1 cellular context compared by ENCODE assay signal in the genomic region with DNA sequence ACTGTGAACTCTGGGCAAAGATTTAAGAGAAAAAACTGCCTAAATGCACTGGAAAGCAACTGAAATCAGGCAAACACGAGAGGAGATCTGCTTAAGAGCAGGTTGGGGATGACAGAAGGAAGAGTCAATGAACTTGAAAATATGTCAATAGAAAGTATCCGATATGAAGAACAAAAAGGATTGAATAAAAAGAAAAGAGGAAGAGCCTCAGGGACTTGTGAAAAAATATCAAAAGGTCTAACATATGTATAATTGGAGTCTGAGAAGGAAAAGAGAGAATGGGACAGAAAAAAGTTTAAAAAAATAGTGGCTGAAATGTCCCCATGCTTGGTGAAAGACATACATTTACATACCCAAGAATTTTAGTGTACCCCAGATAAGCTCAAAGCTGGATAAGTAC.
TF ChIP-seq lines count a peak whose summit lies in the region.

No MANE protein-coding gene starts in this region.

TF ChIP-seq in HCT116, 20 proteins besides CTCF, POLR2A, EP300 and RAD21 (continued from another document):
- TF ChIP-seq, protein P1, sequence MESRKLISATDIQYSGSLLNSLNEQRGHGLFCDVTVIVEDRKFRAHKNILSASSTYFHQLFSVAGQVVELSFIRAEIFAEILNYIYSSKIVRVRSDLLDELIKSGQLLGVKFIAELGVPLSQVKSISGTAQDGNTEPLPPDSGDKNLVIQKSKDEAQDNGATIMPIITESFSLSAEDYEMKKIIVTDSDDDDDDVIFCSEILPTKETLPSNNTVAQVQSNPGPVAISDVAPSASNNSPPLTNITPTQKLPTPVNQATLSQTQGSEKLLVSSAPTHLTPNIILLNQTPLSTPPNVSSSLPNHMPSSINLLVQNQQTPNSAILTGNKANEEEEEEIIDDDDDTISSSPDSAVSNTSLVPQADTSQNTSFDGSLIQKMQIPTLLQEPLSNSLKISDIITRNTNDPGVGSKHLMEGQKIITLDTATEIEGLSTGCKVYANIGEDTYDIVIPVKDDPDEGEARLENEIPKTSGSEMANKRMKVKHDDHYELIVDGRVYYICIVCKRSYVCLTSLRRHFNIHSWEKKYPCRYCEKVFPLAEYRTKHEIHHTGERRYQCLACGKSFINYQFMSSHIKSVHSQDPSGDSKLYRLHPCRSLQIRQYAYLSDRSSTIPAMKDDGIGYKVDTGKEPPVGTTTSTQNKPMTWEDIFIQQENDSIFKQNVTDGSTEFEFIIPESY (IDR thresholded peaks at IDR 0.05; ENCODE audit: extremely low read depth, insufficient replicate concordance, low read length) = no peak
- TF ChIP-seq, protein P2, sequence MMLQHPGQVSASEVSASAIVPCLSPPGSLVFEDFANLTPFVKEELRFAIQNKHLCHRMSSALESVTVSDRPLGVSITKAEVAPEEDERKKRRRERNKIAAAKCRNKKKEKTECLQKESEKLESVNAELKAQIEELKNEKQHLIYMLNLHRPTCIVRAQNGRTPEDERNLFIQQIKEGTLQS (IDR thresholded peaks at IDR 0.05) = no peak
- TF ChIP-seq ELF1 (IDR thresholded peaks at IDR 0.05; ENCODE audit: borderline replicate concordance, low read depth) (no peak), SIN3A (IDR thresholded peaks at IDR 0.05; ENCODE audit: low read depth) (no peak), SRF (IDR thresholded peaks at IDR 0.05; ENCODE audit: low read depth) (no peak), POLR2AphosphoS5 (IDR thresholded peaks at IDR 0.05; ENCODE audit: low read depth, low read length) (no peak)
